3 cellular contexts compared by ENCODE assay signal in the genomic region with DNA sequence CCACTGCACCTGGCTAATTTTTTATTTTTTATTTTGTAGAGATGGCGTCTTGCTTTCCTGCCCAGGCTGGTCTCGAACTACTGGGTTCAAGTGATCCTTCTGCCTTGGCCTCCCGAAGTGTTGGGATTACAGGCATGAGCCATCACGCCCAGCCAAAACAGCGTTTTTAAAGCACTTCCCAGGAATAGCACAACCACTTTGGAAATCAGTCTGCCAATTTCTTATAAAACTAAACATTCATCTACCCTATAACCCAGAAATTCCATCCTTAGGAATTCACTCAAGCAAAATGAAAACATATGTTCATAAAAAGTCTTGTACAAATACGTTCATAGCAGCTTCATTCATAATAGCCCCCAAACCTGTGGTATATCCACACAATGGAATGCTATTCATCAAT.
TF ChIP-seq lines count a peak whose summit lies in the region.

No MANE protein-coding gene starts in this region.

TF ChIP-seq in SK-N-SH treated with all-trans-retinoic acid at 6 μM for 48 hours, 23 proteins besides CTCF, POLR2A, EP300 and RAD21:
- TF ChIP-seq ZNF8 (CRISPR knock-in tag; IDR thresholded peaks at IDR 0.05), result peak; percentile 89
- no peak for TF ChIP-seq CSDC2 (CRISPR knock-in tag; IDR thresholded peaks at IDR 0.05)
TF ChIP-seq in SK-N-SH treated with all-trans-retinoic acid at 6 μM for 48 hours: peak in this region for 1.

TF ChIP-seq in neural cell, 6 proteins besides CTCF, POLR2A, EP300 and RAD21:
- TF ChIP-seq MXI1 (conservative IDR thresholded peaks at IDR 0.05; ENCODE audit: poor library complexity, severe bottlenecking) (no peak), TAF1 (IDR thresholded peaks at IDR 0.05; ENCODE audit: low read depth) (no peak), POLR2AphosphoS5 (IDR thresholded peaks at IDR 0.05) (no peak), EZH2 (IDR thresholded peaks at IDR 0.05; ENCODE audit: borderline replicate concordance, insufficient read depth, low read length, poor library complexity, severe bottlenecking) (no peak)
- TF ChIP-seq, protein P1, sequence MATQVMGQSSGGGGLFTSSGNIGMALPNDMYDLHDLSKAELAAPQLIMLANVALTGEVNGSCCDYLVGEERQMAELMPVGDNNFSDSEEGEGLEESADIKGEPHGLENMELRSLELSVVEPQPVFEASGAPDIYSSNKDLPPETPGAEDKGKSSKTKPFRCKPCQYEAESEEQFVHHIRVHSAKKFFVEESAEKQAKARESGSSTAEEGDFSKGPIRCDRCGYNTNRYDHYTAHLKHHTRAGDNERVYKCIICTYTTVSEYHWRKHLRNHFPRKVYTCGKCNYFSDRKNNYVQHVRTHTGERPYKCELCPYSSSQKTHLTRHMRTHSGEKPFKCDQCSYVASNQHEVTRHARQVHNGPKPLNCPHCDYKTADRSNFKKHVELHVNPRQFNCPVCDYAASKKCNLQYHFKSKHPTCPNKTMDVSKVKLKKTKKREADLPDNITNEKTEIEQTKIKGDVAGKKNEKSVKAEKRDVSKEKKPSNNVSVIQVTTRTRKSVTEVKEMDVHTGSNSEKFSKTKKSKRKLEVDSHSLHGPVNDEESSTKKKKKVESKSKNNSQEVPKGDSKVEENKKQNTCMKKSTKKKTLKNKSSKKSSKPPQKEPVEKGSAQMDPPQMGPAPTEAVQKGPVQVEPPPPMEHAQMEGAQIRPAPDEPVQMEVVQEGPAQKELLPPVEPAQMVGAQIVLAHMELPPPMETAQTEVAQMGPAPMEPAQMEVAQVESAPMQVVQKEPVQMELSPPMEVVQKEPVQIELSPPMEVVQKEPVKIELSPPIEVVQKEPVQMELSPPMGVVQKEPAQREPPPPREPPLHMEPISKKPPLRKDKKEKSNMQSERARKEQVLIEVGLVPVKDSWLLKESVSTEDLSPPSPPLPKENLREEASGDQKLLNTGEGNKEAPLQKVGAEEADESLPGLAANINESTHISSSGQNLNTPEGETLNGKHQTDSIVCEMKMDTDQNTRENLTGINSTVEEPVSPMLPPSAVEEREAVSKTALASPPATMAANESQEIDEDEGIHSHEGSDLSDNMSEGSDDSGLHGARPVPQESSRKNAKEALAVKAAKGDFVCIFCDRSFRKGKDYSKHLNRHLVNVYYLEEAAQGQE (IDR thresholded peaks at IDR 0.05; ENCODE audit: borderline replicate concordance), result no peak
TF ChIP-seq in neural cell: peak in this region for 0.

TF ChIP-seq in HepG2, 621 proteins besides CTCF, POLR2A, EP300 and RAD21:
- TF ChIP-seq KAT7 (CRISPR knock-in tag; IDR thresholded peaks at IDR 0.05; ENCODE audit: borderline replicate concordance), result no peak
- TF ChIP-seq, protein P2, sequence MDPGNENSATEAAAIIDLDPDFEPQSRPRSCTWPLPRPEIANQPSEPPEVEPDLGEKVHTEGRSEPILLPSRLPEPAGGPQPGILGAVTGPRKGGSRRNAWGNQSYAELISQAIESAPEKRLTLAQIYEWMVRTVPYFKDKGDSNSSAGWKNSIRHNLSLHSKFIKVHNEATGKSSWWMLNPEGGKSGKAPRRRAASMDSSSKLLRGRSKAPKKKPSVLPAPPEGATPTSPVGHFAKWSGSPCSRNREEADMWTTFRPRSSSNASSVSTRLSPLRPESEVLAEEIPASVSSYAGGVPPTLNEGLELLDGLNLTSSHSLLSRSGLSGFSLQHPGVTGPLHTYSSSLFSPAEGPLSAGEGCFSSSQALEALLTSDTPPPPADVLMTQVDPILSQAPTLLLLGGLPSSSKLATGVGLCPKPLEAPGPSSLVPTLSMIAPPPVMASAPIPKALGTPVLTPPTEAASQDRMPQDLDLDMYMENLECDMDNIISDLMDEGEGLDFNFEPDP (CRISPR knock-in tag; conservative IDR thresholded peaks at IDR 0.05), result no peak
- TF ChIP-seq ZSCAN31 (CRISPR knock-in tag; IDR thresholded peaks at IDR 0.05; ENCODE audit: low read depth), result no peak
- TF ChIP-seq ZNF383 (CRISPR knock-in tag; IDR thresholded peaks at IDR 0.05; ENCODE audit: borderline replicate concordance), result no peak
- no peak for TF ChIP-seq ZNF800 (CRISPR knock-in tag; IDR thresholded peaks at IDR 0.05)
- no peak for TF ChIP-seq ZNF766 (CRISPR knock-in tag; IDR thresholded peaks at IDR 0.05; ENCODE audit: borderline replicate concordance)
- no peak for TF ChIP-seq EZH2 (conservative IDR thresholded peaks at IDR 0.05; ENCODE audit: low read depth, low read length)
- no peak for TF ChIP-seq ZNF101 (CRISPR knock-in tag; IDR thresholded peaks at IDR 0.05; ENCODE audit: borderline replicate concordance, low read depth)
